8 cellular contexts compared by ENCODE assay signal in genomic region chrX:9341305-9342201, GRCh38.
A peak's percentile ranks its signal among the peaks of the same experiment; 100 is the strongest.
DNase-seq lines count a peak whose midpoint lies in the region; ATAC-seq and TF ChIP-seq lines count a peak whose summit lies in the region.

No MANE protein-coding gene starts in this region.

- no peaks in the 10 kb centered on the region for H3K9me2 ChIP-seq in OCI-LY1 (ENCODE audit: low read depth, low read length)

- H2AFZ ChIP-seq in OCI-LY1 (ENCODE audit: low read length), result no peak overlapping the region

- no peaks in the 10 kb centered on the region for H3K27me3 ChIP-seq in BJ (ENCODE audit: control insufficient read depth, insufficient read depth, low read length)
- H3K27me3 ChIP-seq in OCI-LY1 (ENCODE audit: insufficient read depth, low read length), result no peaks in the 10 kb centered on the region

- H3K36me3 ChIP-seq in BJ (ENCODE audit: control insufficient read depth, insufficient read depth, low read length), result no peaks in the 10 kb centered on the region
- H3K36me3 ChIP-seq in OCI-LY1 (ENCODE audit: insufficient read depth, low read length), result no peaks in the 10 kb centered on the region

- DNase-seq in BJ (ENCODE audit: low read depth), result no peak
- DNase-seq in activated T-helper 9 cell treated with anti-CD3 and anti-CD28 coated beads, Interleukin-2, amount 50 U/mL, for 16 hours (ENCODE audit: low read depth), result peak; percentile 62
- peak; percentile 81 for DNase-seq in Right ventricle myocardium superior
- DNase-seq in renal cortical epithelial cell (ENCODE audit: low read depth), result peak; percentile 86
- DNase-seq in RKO (ENCODE audit: low spot score), result no peak

- no peaks in the 10 kb centered on the region for H3K79me2 ChIP-seq in OCI-LY1 (ENCODE audit: insufficient read depth, low read length)

- H3K4me3 ChIP-seq in BJ (ENCODE audit: low read depth, low read length) (peak overlapping the region; percentile 3), OCI-LY1 (ENCODE audit: low read depth, low read length, poor library complexity, severe bottlenecking) (peak overlapping the region; percentile 28)

- TF ChIP-seq CTCF in BJ (IDR thresholded peaks at IDR 0.05; ENCODE audit: insufficient read depth, low read depth, low read length) (peak; percentile 4; the same call in 1 of the 2 replicates), OCI-LY1 (IDR thresholded peaks at IDR 0.05; ENCODE audit: low read length) (no peak; the same call in 1 of the 2 replicates)

- H3K4me2 ChIP-seq in OCI-LY1 (ENCODE audit: low read length), result peak overlapping the region; percentile 62

- CTCF ChIA-PET in BJ (lab: Yijun Ruan, JAX), result no interaction called here

- intact Hi-C loops in Right ventricle myocardium superior (cut with DNase I), result loop anchor here (5.0 to 10.0 kb wide), 2 partner anchors 121 to 363 kb away; no protein-coding TSS in a partner anchor

- POLR2A ChIA-PET in BJ (lab: Charles Lee), result no interaction called here

- peak overlapping the region; percentile 98 for H3K27ac ChIP-seq in OCI-LY1 (ENCODE audit: low read depth, low read length, poor library complexity, severe bottlenecking)

- H3K4me1 ChIP-seq in OCI-LY1 (ENCODE audit: insufficient read depth, low read length, severe bottlenecking), result peaks cover 31% of the 10 kb centered on the region

- no peaks in the 10 kb centered on the region for H3K9me3 ChIP-seq in OCI-LY1 (ENCODE audit: low read length)

- no peaks in the 10 kb centered on the region; the same call in 1 of the 2 replicates for H3F3A ChIP-seq in OCI-LY1 (ENCODE audit: insufficient read depth, low read length)

- no peaks in the 10 kb centered on the region for H4K20me1 ChIP-seq in OCI-LY1 (ENCODE audit: insufficient read depth, low read length)

- ATAC-seq in GM19023 (IDR thresholded peaks at IDR 0.05; ENCODE audit: unreplicated experiment), result peak; percentile 81
- peak; percentile 79 for ATAC-seq in HG03103 (IDR thresholded peaks at IDR 0.05; ENCODE audit: low read depth, unreplicated experiment)
- ATAC-seq in Right ventricle myocardium superior (ENCODE audit: poor library complexity), result peak; percentile 38

- peak overlapping the region; percentile 62 for H3K9ac ChIP-seq in OCI-LY1 (ENCODE audit: low read length)

Comparison
In these comparisons a context has a peak if more than half of its experiments do, and no peak if none do; other contexts are left out.
1. DNase-seq: peak in activated T-helper 9 cell treated with anti-CD3 and anti-CD28 coated beads, Interleukin-2, amount 50 U/mL, for 16 hours (single experiment), Right ventricle myocardium superior (single experiment) and renal cortical epithelial cell (single experiment); none in BJ (single experiment) and RKO (single experiment).
2. Peak in every context shown above with its lines, with median percentiles within 50 percentile points of each other: ATAC-seq.